8 cellular contexts compared by ENCODE assay signal in the genomic region with DNA sequence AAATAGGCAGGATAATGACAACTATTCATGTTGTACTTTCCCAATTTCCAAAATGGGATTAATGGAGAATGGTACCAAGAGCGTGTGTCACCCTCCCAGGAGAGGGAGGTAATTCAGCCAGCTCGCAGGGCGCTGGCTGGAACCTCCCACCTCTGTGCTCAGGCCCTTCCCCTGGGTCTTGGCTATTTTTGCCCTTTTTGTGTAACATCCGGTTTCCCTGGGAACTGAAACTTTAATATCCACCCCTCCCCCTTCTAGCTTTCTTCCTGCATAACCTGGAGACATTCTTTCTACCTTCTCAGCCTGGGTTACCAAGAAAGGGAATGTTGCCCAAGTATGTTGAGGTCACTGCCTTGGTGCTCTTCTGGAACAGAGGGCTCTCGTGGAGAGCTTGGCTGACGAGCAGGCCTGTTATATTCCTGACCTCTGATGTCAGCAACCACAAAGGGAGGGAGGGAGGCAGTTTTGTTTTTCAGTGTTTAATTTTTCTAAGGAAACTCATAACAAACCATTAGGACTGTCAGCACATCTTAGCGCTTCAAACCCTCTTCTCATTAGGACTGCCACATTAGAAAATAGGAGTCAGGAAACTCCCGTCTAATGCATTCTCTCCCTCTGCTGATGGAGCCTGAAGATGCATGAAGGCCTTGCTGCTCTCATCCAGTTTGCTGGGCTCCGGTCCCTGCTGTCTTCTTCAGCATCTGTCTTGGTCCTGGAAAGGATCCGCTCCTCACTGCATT. TPM values are rescaled to one million over a fixed set of nuclear protein-coding genes. Genes with fewer than 3 reads are reported as not detected.
DNase-seq lines count a peak whose midpoint lies in the region; ATAC-seq and TF ChIP-seq lines count a peak whose summit lies in the region.

No MANE protein-coding gene starts in this region.

- TF ChIP-seq CTCF in CD14-positive monocyte (IDR thresholded peaks at IDR 0.05) (no peak), chondrocyte (IDR thresholded peaks at IDR 0.05) (peak; percentile 53)

- peak overlapping the region; percentile 50 to 85 for H3K4me3 Mint-ChIP-seq in CD14-positive monocyte
- peak overlapping the region; percentile 44 for H3K4me3 Mint-ChIP-seq in chondrocyte (ENCODE audit: unreplicated experiment)

- H3K4me1 ChIP-seq in urinary bladder (ENCODE audit: insufficient read depth), result peaks cover 2% of the 10 kb centered on the region

- H3K27ac Mint-ChIP-seq in CD14-positive monocyte (peak overlapping the region; percentile 86 to 95 (median 90)), chondrocyte (ENCODE audit: unreplicated experiment) (peak overlapping the region; percentile 100)

- H3K4me3 ChIP-seq in urinary bladder (ENCODE audit: low read depth, low read length), result no peak overlapping the region

- H3K36me3 Mint-ChIP-seq in CD14-positive monocyte (peaks cover 0 to 1% of the 10 kb centered on the region in 2 donors), chondrocyte (ENCODE audit: low read depth) (no peaks in the 10 kb centered on the region)

- intact Hi-C loops in CD14-positive monocyte (cut with micrococcal nuclease), result no loop called here

- DNase-seq in CD14-positive monocyte (ENCODE audit: low spot score) (peak; percentile 66), LHCN-M2 (ENCODE audit: low read depth) (peak; percentile 93), chondrocyte (ENCODE audit: low spot score) (no peak), medulla oblongata (ENCODE audit: extremely low spot score) (peak; percentile 74), COR-L47 (lab: John Stamatoyannopoulos, UW) (no peak), DMS79 (lab: John Stamatoyannopoulos, UW) (no peak)

- peak; percentile 74 for ATAC-seq in GM21619 (IDR thresholded peaks at IDR 0.05; ENCODE audit: unreplicated experiment)

- WGBS in urinary bladder, result 20% methylated on average over 10 of the region's 10 CpGs

- no peaks in the 10 kb centered on the region for H3K36me3 ChIP-seq in urinary bladder (ENCODE audit: insufficient read depth)

- H3K9me3 Mint-ChIP-seq in CD14-positive monocyte (peaks cover 0 to 5% (median 0%) of the 10 kb centered on the region in 7 donors), chondrocyte (ENCODE audit: low read depth) (no peaks in the 10 kb centered on the region)

- H3K27me3 Mint-ChIP-seq in CD14-positive monocyte (ENCODE audit: low read depth in 3 of 3), result no peaks in the 10 kb centered on the region
- no peaks in the 10 kb centered on the region for H3K27me3 Mint-ChIP-seq in chondrocyte (ENCODE audit: low read depth)

- H3K4me1 Mint-ChIP-seq in CD14-positive monocyte, result peaks cover 67% of the 10 kb centered on the region
- peaks cover 60% of the 10 kb centered on the region for H3K4me1 Mint-ChIP-seq in chondrocyte (ENCODE audit: low read depth)

- peak overlapping the region; percentile 73 for H3K27ac ChIP-seq in urinary bladder (ENCODE audit: low read depth)

RNA-seq across cellular contexts. Expression of gene ITGB3, which starts 25.6 kb away (rescaled TPM):
- polyA plus RNA-seq in CD14-positive monocyte, result 1 to 10 TPM; 1.3 to 1.6 TPM
- total RNA-seq in LHCN-M2 (2014; rRNA removed), result 3.8 and 4.5 TPM in 2 replicates
- 2.8 TPM for polyA plus RNA-seq in LHCN-M2 (2012)
- total RNA-seq in chondrocyte, result 0.85 to 11.4 TPM (median 10.5 TPM) in 3 replicates
- 20.2 TPM for total RNA-seq in urinary bladder
- polyA plus RNA-seq in urinary bladder, result 19.2 TPM

RNA-seq across cellular contexts. Expression of gene EFCAB13, which starts 44.5 kb away (rescaled TPM):
- 1 to 10 TPM; 3.5 to 5.7 TPM for polyA plus RNA-seq in CD14-positive monocyte
- total RNA-seq in LHCN-M2 (2014; rRNA removed), result 2.9 and 4.3 TPM in 2 replicates
- 0.94 TPM for polyA plus RNA-seq in LHCN-M2 (2012)
- total RNA-seq in chondrocyte, result 1.5 to 3.2 TPM (median 2.5 TPM) in 3 replicates
- 25.0 TPM for total RNA-seq in urinary bladder
- 1.4 TPM for polyA plus RNA-seq in urinary bladder

Comparison
In these comparisons a context has a peak if more than half of its experiments do, and no peak if none do; other contexts are left out.
1. DNase-seq: peak in CD14-positive monocyte (single experiment), LHCN-M2 (single experiment) and medulla oblongata (single experiment); none in chondrocyte (single experiment), COR-L47 (single experiment) and DMS79 (single experiment).